In the genomic region with DNA sequence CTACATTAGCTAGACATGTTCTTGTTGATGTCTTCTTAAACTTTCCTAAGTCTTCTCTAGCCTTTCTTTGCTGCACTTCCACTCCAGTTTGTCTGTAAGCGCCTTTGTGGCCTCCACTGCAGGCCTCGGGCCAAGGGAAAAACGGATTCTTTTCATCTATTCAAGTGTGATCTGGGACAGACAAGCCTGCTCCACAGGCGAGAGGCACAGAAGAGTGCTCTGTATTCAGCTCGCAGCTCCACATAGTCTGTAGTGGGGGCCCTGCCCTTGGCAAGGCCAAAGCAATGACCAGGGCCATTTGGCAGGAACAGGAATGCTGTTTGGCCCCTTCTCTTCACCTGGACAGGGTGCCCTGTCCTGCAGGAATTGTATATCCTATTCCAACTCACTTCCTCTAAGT, we compare ENCODE assay signal across 27 cellular contexts.
A peak's percentile ranks its signal among the peaks of the same experiment; 100 is the strongest.
DNase-seq lines count a peak whose midpoint lies in the region; ATAC-seq and TF ChIP-seq lines count a peak whose summit lies in the region.
"Had no signal": no experiment of that assay in that cellular context is flagged by ENCODE, and none has a peak within 500 bp of the region (broad histone marks: within the 10 kb centered on the region; RNA-seq: fewer than 3 reads in every experiment).

No MANE protein-coding gene starts in this region.

- no peak for TF ChIP-seq POLR2A in body of pancreas (IDR thresholded peaks at IDR 0.05)

- H3K4me2 ChIP-seq in neuronal stem cell (ENCODE audit: insufficient read depth, low read length, poor library complexity, severe bottlenecking) (no peak overlapping the region), mammary epithelial cell (ENCODE audit: insufficient read depth, low read depth, low read length) (no peak overlapping the region)

- H3K36me3 Mint-ChIP-seq in activated CD4-positive, alpha-beta T cell treated with anti-CD3 and anti-CD28 coated beads, Interleukin-2, amount 10 ng/mL, durations not matched to agents 7 days and 5 days (ENCODE audit: low read depth) = no peaks in the 10 kb centered on the region
- H3K36me3 Mint-ChIP-seq: CD4-positive, alpha-beta memory T cell had no signal

- no peak overlapping the region for H3K27ac ChIP-seq in body of pancreas
- H3K27ac ChIP-seq in neuronal stem cell (replicated peaks; ENCODE audit: low read length) = no peak overlapping the region
- no peak overlapping the region for H3K27ac ChIP-seq in mammary epithelial cell (ENCODE audit: insufficient read depth, low read depth, low read length)
- H3K27ac ChIP-seq: breast epithelium, GM23248, skin epidermis had no signal

- ATAC-seq in body of pancreas = peak; percentile 18
- ATAC-seq in HG03139 (IDR thresholded peaks at IDR 0.05; ENCODE audit: unreplicated experiment) = no peak
- ATAC-seq: activated CD8-positive, alpha-beta T cell treated with anti-CD3 and anti-CD28 coated beads, Interleukin-2, amount 10 ng/mL, durations not matched to agents 7 days and 5 days had no signal

- BruUV-seq in mammary epithelial cell (replicated peaks; lab: Mats Ljungman, UMichigan) = no TSS peak

- H3K27me3 Mint-ChIP-seq in activated CD4-positive, alpha-beta T cell treated with anti-CD3 and anti-CD28 coated beads, Interleukin-2, amount 10 ng/mL, durations not matched to agents 7 days and 5 days = peaks cover 29% of the 10 kb centered on the region

- H3K9me3 Mint-ChIP-seq in activated CD4-positive, alpha-beta T cell treated with anti-CD3 and anti-CD28 coated beads, Interleukin-2, amount 10 ng/mL, durations not matched to agents 7 days and 5 days = no peaks in the 10 kb centered on the region

- no peak overlapping the region for H2AK5ac ChIP-seq in neuronal stem cell (ENCODE audit: low read depth, low read length)

- H4K20me1 ChIP-seq in mammary epithelial cell (ENCODE audit: insufficient read depth, low read length) = no peaks in the 10 kb centered on the region

- no peak overlapping the region for H3K4me3 ChIP-seq in body of pancreas
- H3K4me3 ChIP-seq in neuronal stem cell (ENCODE audit: low read length in 2 of 2) = no peak overlapping the region
- no peak overlapping the region for H3K4me3 ChIP-seq in mammary epithelial cell (replicated peaks in 1 of 3; ENCODE audit: insufficient read depth in 1 of 3, low read depth in 2 of 3, low read length in 3 of 3)
- H3K4me3 ChIP-seq: breast epithelium, GM23248, skin epidermis had no signal

- H3K14ac ChIP-seq in neuronal stem cell (ENCODE audit: low read length) = no peak overlapping the region

- 65 to 69% methylated on average over 5 of the region's 5 CpGs for WGBS in body of pancreas, 2 donors
- no CpG with 5 or more reads among the region's 5 CpGs for WGBS in neuronal stem cell (ENCODE audit: extremely low coverage in 2 of 2, insufficient read length in 2 of 2, insufficient replicate concordance in 1 of 2), 2 donors
- WGBS in mammary epithelial cell (ENCODE audit: low coverage, missing lambda C conversion rate) = 68% methylated on average over 5 of the region's 5 CpGs

- no peak overlapping the region for H2BK15ac ChIP-seq in neuronal stem cell (ENCODE audit: low read length)

- H3K27me3 ChIP-seq in body of pancreas = no peaks in the 10 kb centered on the region
- H3K27me3 ChIP-seq in neuronal stem cell (ENCODE audit: control insufficient read depth in 3 of 3, insufficient read depth in 3 of 3, low read depth in 1 of 3, low read length in 3 of 3) = peaks cover 0 to 2% (median 0%) of the 10 kb centered on the region in 3 experiments
- peaks cover 3% of the 10 kb centered on the region for H3K27me3 ChIP-seq in mammary epithelial cell (ENCODE audit: insufficient read depth, low read length)
- H3K27me3 ChIP-seq: breast epithelium had no signal

- no peak overlapping the region for H2BK120ac ChIP-seq in neuronal stem cell (ENCODE audit: low read depth, low read length)

- H3K23ac ChIP-seq in neuronal stem cell (ENCODE audit: low read depth, low read length, poor library complexity) = no peak overlapping the region

- dilution Hi-C loops in mammary epithelial cell (cut with HindIII; ENCODE audit: low sequenced_read_pairs) = no loop called here

- no peak overlapping the region for H3K27ac Mint-ChIP-seq in activated CD4-positive, alpha-beta T cell treated with anti-CD3 and anti-CD28 coated beads, Interleukin-2, amount 10 ng/mL, durations not matched to agents 7 days and 5 days
- H3K27ac Mint-ChIP-seq: activated CD8-positive, alpha-beta T cell treated with anti-CD3 and anti-CD28 coated beads, Interleukin-2, amount 10 ng/mL, durations not matched to agents 7 days and 5 days; CD4-positive, alpha-beta memory T cell had no signal

- H2BK12ac ChIP-seq in neuronal stem cell (ENCODE audit: low read length) = no peak overlapping the region

- POLR2A ChIA-PET in activated CD4-positive, alpha-beta T cell treated with anti-CD3 and anti-CD28 coated beads, Interleukin-2, amount 10 ng/mL, durations not matched to agents 7 days and 5 days (lab: Charles Lee) = no interaction called here

- H3K4me1 Mint-ChIP-seq in activated CD4-positive, alpha-beta T cell treated with anti-CD3 and anti-CD28 coated beads, Interleukin-2, amount 10 ng/mL, durations not matched to agents 7 days and 5 days = no peaks in the 10 kb centered on the region
- H3K4me1 Mint-ChIP-seq: CD4-positive, alpha-beta memory T cell had no signal

- no peak overlapping the region for H4K91ac ChIP-seq in neuronal stem cell (ENCODE audit: low read depth, low read length, poor library complexity)

- H3K9ac ChIP-seq in neuronal stem cell (ENCODE audit: low read depth, low read length, poor library complexity) = no peak overlapping the region
- H3K9ac ChIP-seq in mammary epithelial cell (ENCODE audit: insufficient read depth, low read length) = no peak overlapping the region
- H3K9ac ChIP-seq: GM23248 had no signal

- intact Hi-C loops in body of pancreas (cut with DNase I) = no loop called here
- intact Hi-C loops in mammary epithelial cell (cut with micrococcal nuclease) = no loop called here

- no peak for TF ChIP-seq CTCF in body of pancreas (IDR thresholded peaks at IDR 0.05)
- TF ChIP-seq CTCF in mammary epithelial cell (conservative IDR thresholded peaks at IDR 0.05 in 1 of 2, IDR thresholded peaks at IDR 0.05 in 1 of 2; ENCODE audit: extremely low read depth in 1 of 2, insufficient read depth in 1 of 2, low read depth in 1 of 2, low read length in 2 of 2) = no peak

- no peaks in the 10 kb centered on the region for H3K79me2 ChIP-seq in mammary epithelial cell (ENCODE audit: insufficient read depth, low read length)

- H3K18ac ChIP-seq in neuronal stem cell (ENCODE audit: low read length) = no peak overlapping the region

- H2AFZ ChIP-seq in neuronal stem cell (ENCODE audit: low read length) (peak overlapping the region; percentile 76), mammary epithelial cell (ENCODE audit: low read depth, low read length) (no peak overlapping the region)
- H2AFZ ChIP-seq: GM23248 had no signal

- no peak overlapping the region for H3K4me3 Mint-ChIP-seq in activated CD4-positive, alpha-beta T cell treated with anti-CD3 and anti-CD28 coated beads, Interleukin-2, amount 10 ng/mL, durations not matched to agents 7 days and 5 days
- H3K4me3 Mint-ChIP-seq: activated CD8-positive, alpha-beta T cell treated with anti-CD3 and anti-CD28 coated beads, Interleukin-2, amount 10 ng/mL, durations not matched to agents 7 days and 5 days; CD4-positive, alpha-beta memory T cell had no signal

- H2BK5ac ChIP-seq in neuronal stem cell (ENCODE audit: low read length) = no peak overlapping the region

- DNase-seq in C1 segment of cervical spinal cord (lab: John Stamatoyannopoulos, UW) = peak in 12 of 14 donors; percentile 16 to 78 (median 52)
- no peak for DNase-seq in body of pancreas
- DNase-seq in hippocampal formation (lab: John Stamatoyannopoulos, UW) = peak; percentile 72 to 87
- DNase-seq in neuronal stem cell (ENCODE audit: low spot score) = no peak
- DNase-seq in activated CD4-positive, alpha-beta T cell treated with anti-CD3 and anti-CD28 coated beads, Interleukin-2, amount 10 ng/mL, durations not matched to agents 7 days and 5 days = no peak
- DNase-seq in activated CD4-positive, alpha-beta T cell treated with anti-CD3 and anti-CD28 coated beads, Interleukin-2, amount 50 U/mL, for 48 hours = no peak
- DNase-seq in mammary epithelial cell = no peak
- DNase-seq: 8988T; activated CD4-positive, CD25-positive, alpha-beta regulatory T cell; activated CD8-positive, alpha-beta T cell treated with anti-CD3 and anti-CD28 coated beads, Interleukin-2, amount 10 ng/mL, durations not matched to agents 7 days and 5 days; activated effector memory CD4-positive, alpha-beta T cell treated with Interleukin-2 at 50 U/mL for 16 hours; activated T-cell treated with anti-CD3 and anti-CD28 coated beads for 4 hours; CD4-positive, alpha-beta memory T cell; DMS153; GM23248; KBM-7; MM.1S; NCI-H1436; NCI-H2107; NCI-H446; OCI-M1; Right ventricle myocardium superior; stimulated activated CD4-positive, alpha-beta T cell treated with anti-CD3 and anti-CD28 coated beads, Interleukin-1b, Interleukin-23, amount 100 ng/mL, for 48 hours; SW 1271 had no signal

- H3K9me3 ChIP-seq in body of pancreas = no peaks in the 10 kb centered on the region
- H3K9me3 ChIP-seq in neuronal stem cell (replicated peaks in 1 of 2; ENCODE audit: control insufficient read depth in 2 of 2, insufficient read depth in 1 of 2, low read depth in 1 of 2, low read length in 2 of 2) = no peaks in the 10 kb centered on the region
- H3K9me3 ChIP-seq in mammary epithelial cell (replicated peaks; ENCODE audit: insufficient read depth, low read length) = no peaks in the 10 kb centered on the region
- H3K9me3 ChIP-seq: breast epithelium had no signal

- H4K8ac ChIP-seq in neuronal stem cell (ENCODE audit: low read depth, low read length) = no peak overlapping the region

- H3K36me3 ChIP-seq in body of pancreas (replicated peaks in 1 of 2; ENCODE audit: insufficient read depth in 1 of 2, low read depth in 2 of 2) (no peaks in the 10 kb centered on the region), neuronal stem cell (replicated peaks in 1 of 2; ENCODE audit: control insufficient read depth in 2 of 2, insufficient read depth in 2 of 2, low read length in 2 of 2) (no peaks in the 10 kb centered on the region), mammary epithelial cell (ENCODE audit: insufficient read depth, low read length) (no peaks in the 10 kb centered on the region)
- H3K36me3 ChIP-seq: breast epithelium had no signal

- H3K4ac ChIP-seq in neuronal stem cell (ENCODE audit: low read length) = no peak overlapping the region

- peaks cover 28% of the 10 kb centered on the region for H3K4me1 ChIP-seq in body of pancreas
- H3K4me1 ChIP-seq in neuronal stem cell (ENCODE audit: control insufficient read depth in 2 of 2, insufficient read depth in 1 of 2, low read depth in 1 of 2, low read length in 2 of 2) = peaks cover 2 to 22% of the 10 kb centered on the region in 2 donors
- H3K4me1 ChIP-seq in mammary epithelial cell (ENCODE audit: insufficient read depth, low read length) = no peaks in the 10 kb centered on the region
- H3K4me1 ChIP-seq: breast epithelium had no signal

- in situ Hi-C loops in mammary epithelial cell (cut with MboI; ENCODE audit: low sequenced_read_pairs in 2 of 2) = no loop called here

- CTCF ChIA-PET in activated CD4-positive, alpha-beta T cell treated with anti-CD3 and anti-CD28 coated beads, Interleukin-2, amount 10 ng/mL, durations not matched to agents 7 days and 5 days (lab: Charles Lee) = no interaction called here
- CTCF ChIA-PET in mammary epithelial cell (lab: Charles Lee; ENCODE audit: low non-redundant PET) = no interaction called here

- H3K79me1 ChIP-seq in neuronal stem cell (ENCODE audit: low read depth, low read length) = no peaks in the 10 kb centered on the region

Comparison
In these comparisons a context has a peak if more than half of its experiments do, and no peak if none do; other contexts are left out.
1. DNase-seq: peak in C1 segment of cervical spinal cord (12 of 14) and hippocampal formation (2 of 2); none in body of pancreas (0 of 4), neuronal stem cell (single experiment), activated CD4-positive, alpha-beta T cell treated with anti-CD3 and anti-CD28 coated beads, Interleukin-2, amount 10 ng/mL, durations not matched to agents 7 days and 5 days (single experiment), activated CD4-positive, alpha-beta T cell treated with anti-CD3 and anti-CD28 coated beads, Interleukin-2, amount 50 U/mL, for 48 hours (0 of 2) and mammary epithelial cell (single experiment).